Comparison of ENCODE assay signal across 1 cellular context in the genomic region with DNA sequence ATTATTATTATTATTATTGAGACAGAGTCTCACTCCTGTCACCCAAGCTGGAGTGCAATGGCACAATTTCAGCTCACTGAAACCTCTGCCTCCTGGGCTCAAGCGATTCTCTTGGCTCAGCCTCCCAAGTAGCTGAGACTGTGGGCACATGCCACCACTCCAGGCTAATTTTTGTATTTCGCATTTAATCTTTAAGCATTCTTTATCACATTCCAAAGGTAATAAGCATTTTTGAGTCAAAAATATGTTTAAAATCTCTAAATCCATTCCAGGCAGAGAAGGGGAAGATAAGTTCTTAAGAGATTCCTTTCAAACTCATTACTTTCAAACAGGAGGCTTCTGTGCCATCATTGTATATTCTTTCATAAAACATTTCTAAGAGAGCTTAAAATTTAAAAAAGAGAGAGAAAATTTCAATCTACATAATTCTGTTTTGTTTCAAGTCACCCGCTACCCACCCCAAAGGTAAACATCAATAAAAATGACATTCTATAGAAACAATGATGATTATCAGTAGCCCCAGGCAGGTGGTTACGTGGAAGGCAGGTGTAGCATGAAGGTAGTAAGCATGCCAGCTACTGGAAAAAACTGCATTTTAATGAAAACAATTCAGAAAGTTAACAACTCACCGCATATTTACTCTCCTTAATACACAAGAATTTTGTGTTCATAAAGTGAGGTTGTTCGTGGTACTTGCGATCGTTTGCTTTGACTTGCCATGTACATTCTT.
TF ChIP-seq lines count a peak whose summit lies in the region.

No MANE protein-coding gene starts in this region.

TF ChIP-seq in IMR-90, 13 proteins besides CTCF, POLR2A, EP300 and RAD21:
- TF ChIP-seq RFX5 (IDR thresholded peaks at IDR 0.05; ENCODE audit: low read depth, low read length) (no peak), MAFK (IDR thresholded peaks at IDR 0.05; ENCODE audit: low read depth, low read length) (no peak), BHLHE40 (IDR thresholded peaks at IDR 0.05; ENCODE audit: low read depth, low read length) (no peak), RCOR1 (IDR thresholded peaks at IDR 0.05; ENCODE audit: insufficient replicate concordance, low read length) (no peak), SMC3 (IDR thresholded peaks at IDR 0.05; ENCODE audit: low read depth, low read length) (no peak), MXI1 (IDR thresholded peaks at IDR 0.05; ENCODE audit: borderline replicate concordance, low read depth, low read length) (no peak), NFE2L2 (IDR thresholded peaks at IDR 0.05; ENCODE audit: low read depth, low read length) (no peak), MAZ (IDR thresholded peaks at IDR 0.05; ENCODE audit: borderline replicate concordance, low read depth, low read length) (no peak), CEBPB (IDR thresholded peaks at IDR 0.05; ENCODE audit: low read depth, low read length) (no peak), FOS (IDR thresholded peaks at IDR 0.05; ENCODE audit: low read depth, low read length) (no peak), CHD1 (IDR thresholded peaks at IDR 0.05; ENCODE audit: low read depth, low read length) (no peak)
- TF ChIP-seq, protein P1, sequence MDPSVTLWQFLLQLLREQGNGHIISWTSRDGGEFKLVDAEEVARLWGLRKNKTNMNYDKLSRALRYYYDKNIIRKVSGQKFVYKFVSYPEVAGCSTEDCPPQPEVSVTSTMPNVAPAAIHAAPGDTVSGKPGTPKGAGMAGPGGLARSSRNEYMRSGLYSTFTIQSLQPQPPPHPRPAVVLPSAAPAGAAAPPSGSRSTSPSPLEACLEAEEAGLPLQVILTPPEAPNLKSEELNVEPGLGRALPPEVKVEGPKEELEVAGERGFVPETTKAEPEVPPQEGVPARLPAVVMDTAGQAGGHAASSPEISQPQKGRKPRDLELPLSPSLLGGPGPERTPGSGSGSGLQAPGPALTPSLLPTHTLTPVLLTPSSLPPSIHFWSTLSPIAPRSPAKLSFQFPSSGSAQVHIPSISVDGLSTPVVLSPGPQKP (IDR thresholded peaks at IDR 0.05; ENCODE audit: borderline replicate concordance, low read depth, low read length): no peak
- TF ChIP-seq, protein P2, sequence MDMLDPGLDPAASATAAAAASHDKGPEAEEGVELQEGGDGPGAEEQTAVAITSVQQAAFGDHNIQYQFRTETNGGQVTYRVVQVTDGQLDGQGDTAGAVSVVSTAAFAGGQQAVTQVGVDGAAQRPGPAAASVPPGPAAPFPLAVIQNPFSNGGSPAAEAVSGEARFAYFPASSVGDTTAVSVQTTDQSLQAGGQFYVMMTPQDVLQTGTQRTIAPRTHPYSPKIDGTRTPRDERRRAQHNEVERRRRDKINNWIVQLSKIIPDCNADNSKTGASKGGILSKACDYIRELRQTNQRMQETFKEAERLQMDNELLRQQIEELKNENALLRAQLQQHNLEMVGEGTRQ (IDR thresholded peaks at IDR 0.05; ENCODE audit: low read depth, low read length): no peak
